In the genomic region with DNA sequence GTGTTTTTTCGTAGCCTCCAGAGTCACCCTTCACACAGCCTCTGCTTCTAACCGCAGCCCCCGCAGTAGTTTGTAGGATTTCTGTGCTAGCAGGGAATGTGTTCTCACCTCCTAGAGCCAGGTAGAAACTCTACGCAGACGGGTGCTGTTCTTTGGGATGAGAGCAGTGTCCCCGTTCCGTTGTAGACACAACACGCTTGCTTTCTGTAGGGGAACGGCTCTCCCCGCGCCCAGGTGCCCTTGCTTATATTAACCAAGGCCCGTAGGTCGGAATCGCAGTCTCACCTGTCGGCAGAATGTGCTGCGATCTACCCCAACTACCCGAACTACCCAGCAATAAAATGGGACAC, we compare ENCODE assay signal across 8 cellular contexts.
DNase-seq lines count a peak whose midpoint lies in the region; ATAC-seq and TF ChIP-seq lines count a peak whose summit lies in the region.

No MANE protein-coding gene starts in this region.

- H3K4me3 ChIP-seq in ACC112 (ENCODE audit: low read depth, low read length) (peak overlapping the region; percentile 73), HFF-Myc (replicated peaks; ENCODE audit: low read depth, low read length) (peak overlapping the region; percentile 49), right lobe of liver (peak overlapping the region in 2 of 3 donors; percentile 31 to 53), upper lobe of left lung (peak overlapping the region in 3 of 4 donors; percentile 42 to 56 (median 51))

- WGBS in right lobe of liver (ENCODE audit: insufficient coverage, low coverage, low lambda C conversion rate, missing lambda C conversion rate) = 3% methylated on average over 14 of the region's 17 CpGs
- WGBS in upper lobe of left lung, 2 donors = 9 to 10% methylated on average over 16 to 17 of the region's 17 CpGs

- H3K9me3 ChIP-seq in right lobe of liver = no peaks in the 10 kb centered on the region
- no peaks in the 10 kb centered on the region for H3K9me3 ChIP-seq in upper lobe of left lung

- no peaks in the 10 kb centered on the region for H3K9me3 Mint-ChIP-seq in activated naive CD8-positive, alpha-beta T cell treated with anti-CD3 and anti-CD28 coated beads, Interleukin-2, amount 10 ng/mL, durations not matched to agents 7 days and 5 days

- peaks cover 12% of the 10 kb centered on the region for H3K4me1 Mint-ChIP-seq in activated naive CD8-positive, alpha-beta T cell treated with anti-CD3 and anti-CD28 coated beads, Interleukin-2, amount 10 ng/mL, durations not matched to agents 7 days and 5 days

- intact Hi-C loops in right lobe of liver (cut with DNase I) = no loop called here

- no peak for TF ChIP-seq EP300 in upper lobe of left lung (IDR thresholded peaks at IDR 0.05)

- no peak for TF ChIP-seq CTCF in HFF-Myc (IDR thresholded peaks at IDR 0.05; ENCODE audit: low read depth, low read length, missing control alignments)
- no peak for TF ChIP-seq CTCF in right lobe of liver (IDR thresholded peaks at IDR 0.05)
- no peak for TF ChIP-seq CTCF in upper lobe of left lung (IDR thresholded peaks at IDR 0.05)

- H3K27me3 Mint-ChIP-seq in activated naive CD8-positive, alpha-beta T cell treated with anti-CD3 and anti-CD28 coated beads, Interleukin-2, amount 10 ng/mL, durations not matched to agents 7 days and 5 days = peaks cover 29% of the 10 kb centered on the region

- no peaks in the 10 kb centered on the region for H3K36me3 Mint-ChIP-seq in activated naive CD8-positive, alpha-beta T cell treated with anti-CD3 and anti-CD28 coated beads, Interleukin-2, amount 10 ng/mL, durations not matched to agents 7 days and 5 days

- H3K4me1 ChIP-seq in ACC112 (ENCODE audit: control insufficient read depth, insufficient read depth, low read length, unreplicated experiment) = no peaks in the 10 kb centered on the region
- peaks cover 0 to 7% (median 0%) of the 10 kb centered on the region in 4 donors for H3K4me1 ChIP-seq in right lobe of liver
- peaks cover 0 to 15% (median 5%) of the 10 kb centered on the region in 4 donors for H3K4me1 ChIP-seq in upper lobe of left lung

- ATAC-seq in activated naive CD8-positive, alpha-beta T cell treated with anti-CD3 and anti-CD28 coated beads, Interleukin-2, amount 10 ng/mL, durations not matched to agents 7 days and 5 days (ENCODE audit: low read depth) = peak; percentile 22
- ATAC-seq in right lobe of liver = peak in 3 of 4 donors; percentile 48 to 68 (median 62)
- peak; percentile 31 to 52 for ATAC-seq in upper lobe of left lung (ENCODE audit: low FRiP score in 2 of 2)
- no peak for ATAC-seq in HG03521 (IDR thresholded peaks at IDR 0.05; ENCODE audit: unreplicated experiment)

- H3K27me3 ChIP-seq in ACC112 (ENCODE audit: insufficient read depth, low read length) (peaks cover 10% of the 10 kb centered on the region; the same call in 1 of the 2 replicates), right lobe of liver (no peaks in the 10 kb centered on the region), upper lobe of left lung (peaks cover 0 to 5% (median 0%) of the 10 kb centered on the region in 4 donors)

- POLR2A ChIA-PET in activated naive CD8-positive, alpha-beta T cell treated with anti-CD3 and anti-CD28 coated beads, Interleukin-2, amount 10 ng/mL, durations not matched to agents 7 days and 5 days (lab: Charles Lee) = interaction anchor here (0.5 to 2.7 kb wide), 10 partner anchors 8 to 1180 kb away, joined by 3 to 93 read pairs (median 6); no protein-coding TSS in a partner anchor

- H3K4me3 Mint-ChIP-seq in activated naive CD8-positive, alpha-beta T cell treated with anti-CD3 and anti-CD28 coated beads, Interleukin-2, amount 10 ng/mL, durations not matched to agents 7 days and 5 days = peak overlapping the region; percentile 86

- H2AFZ ChIP-seq in ACC112 (ENCODE audit: low read length, unreplicated experiment) = peak overlapping the region; percentile 26

- DNase-seq in HFF-Myc (ENCODE audit: extremely low read depth, low read depth) = no peak
- no peak for DNase-seq in activated naive CD8-positive, alpha-beta T cell treated with anti-CD3 and anti-CD28 coated beads, Interleukin-2, amount 10 ng/mL, durations not matched to agents 7 days and 5 days
- no peak for DNase-seq in right lobe of liver
- DNase-seq in upper lobe of left lung = no peak
- no peak for DNase-seq in NCI-H2107 treated with DMSO at 0.1 percent for 48 hours (lab: John Stamatoyannopoulos, UW; ENCODE audit: unreplicated experiment)
- no peak for DNase-seq in effector CD8-positive, alpha-beta T cell (lab: John Stamatoyannopoulos, UW)

- H3K36me3 ChIP-seq in ACC112 (ENCODE audit: insufficient read depth, low read length) (no peaks in the 10 kb centered on the region), right lobe of liver (no peaks in the 10 kb centered on the region), upper lobe of left lung (no peaks in the 10 kb centered on the region)

- H3K27ac ChIP-seq in ACC112 (ENCODE audit: low read depth, low read length) (no peak overlapping the region), right lobe of liver (peak overlapping the region in 1 of 3 donors; percentile 45), upper lobe of left lung (peak overlapping the region in 2 of 4 donors; percentile 65 to 73)

- no peak for TF ChIP-seq POLR2A in right lobe of liver (IDR thresholded peaks at IDR 0.05)
- no peak for TF ChIP-seq POLR2A in upper lobe of left lung (IDR thresholded peaks at IDR 0.05)

- no peaks in the 10 kb centered on the region for H3K79me2 ChIP-seq in ACC112 (ENCODE audit: control insufficient read depth, insufficient read depth, low read length, unreplicated experiment)

- H3K27ac Mint-ChIP-seq in activated naive CD8-positive, alpha-beta T cell treated with anti-CD3 and anti-CD28 coated beads, Interleukin-2, amount 10 ng/mL, durations not matched to agents 7 days and 5 days = peak overlapping the region; percentile 84
